In the genomic region with DNA sequence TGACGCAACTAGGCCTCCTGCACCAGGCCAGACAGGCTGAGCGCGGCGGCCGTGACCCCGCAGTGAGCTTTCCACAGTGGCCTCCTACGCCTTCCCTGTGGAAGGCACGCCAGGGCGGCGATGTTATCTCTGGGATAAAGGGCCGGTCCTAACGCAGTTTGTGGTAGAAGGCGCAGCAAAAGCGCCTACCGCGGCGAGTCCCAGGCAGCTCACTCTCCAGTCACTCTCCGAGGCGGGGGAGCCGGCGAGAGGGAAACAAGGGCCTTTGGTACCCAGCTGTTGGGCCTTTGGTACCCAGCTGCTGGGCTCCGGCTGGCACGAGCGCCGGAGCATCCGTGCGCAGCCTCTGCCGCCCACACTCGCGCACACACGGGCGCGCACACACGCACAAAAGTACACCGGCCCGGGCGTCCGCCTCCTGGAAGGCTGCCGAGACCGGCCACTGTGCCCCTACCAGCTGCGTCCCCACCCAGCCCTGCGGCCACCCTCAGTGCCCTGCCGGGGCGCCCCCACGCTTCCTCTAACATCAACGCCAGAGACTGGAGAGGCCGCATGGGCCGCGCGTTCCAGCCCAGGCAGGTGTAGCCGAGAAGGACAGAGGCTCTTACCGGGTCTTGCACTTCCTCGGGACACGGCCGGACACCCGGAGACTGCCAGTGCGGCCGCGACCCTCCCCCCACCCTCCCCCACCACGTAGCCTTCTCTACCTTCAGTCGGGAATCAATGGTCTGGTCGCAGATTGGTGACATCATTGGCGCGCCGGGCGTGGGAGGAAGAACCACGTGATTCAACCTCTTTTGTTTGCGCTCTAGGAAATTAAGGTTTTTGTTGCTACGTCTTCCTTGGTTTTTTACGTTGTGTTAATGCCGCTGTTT, we compare ENCODE assay signal across 8 cellular contexts. TPM values are rescaled to one million over a fixed set of nuclear protein-coding genes. Genes with fewer than 3 reads are reported as not detected.
A peak's percentile ranks its signal among the peaks of the same experiment; 100 is the strongest.
DNase-seq lines count a peak whose midpoint lies in the region; ATAC-seq and TF ChIP-seq lines count a peak whose summit lies in the region.

No MANE protein-coding gene starts in this region.

- H3F3A ChIP-seq in SU-DHL-6 (ENCODE audit: insufficient read depth): peaks cover 6% of the 10 kb centered on the region; the same call in 1 of the 2 replicates

- H3K79me2 ChIP-seq in HCT116 (ENCODE audit: insufficient read depth, low read length) (peaks cover 52% of the 10 kb centered on the region), SU-DHL-6 (ENCODE audit: insufficient read depth, low read length) (peaks cover 49% of the 10 kb centered on the region)

- CTCF ChIA-PET in HCT116 (lab: Charles Lee): no interaction called here

- TF ChIP-seq CTCF in HCT116 (IDR thresholded peaks at IDR 0.05 in 2 of 3, conservative IDR thresholded peaks at IDR 0.05 in 1 of 3; ENCODE audit: borderline replicate concordance in 1 of 3, insufficient read depth in 1 of 3, low read depth in 2 of 3, low read length in 2 of 3) (no peak), SU-DHL-6 (IDR thresholded peaks at IDR 0.05; ENCODE audit: insufficient read depth, low read length, poor library complexity, severe bottlenecking) (no peak), ovary (IDR thresholded peaks at IDR 0.05) (no peak), thoracic aorta (IDR thresholded peaks at IDR 0.05) (no peak)

- peak; percentile 81 for ATAC-seq in HCT116
- peak; percentile 82 for ATAC-seq in Right ventricle myocardium superior (ENCODE audit: poor library complexity)
- ATAC-seq in thoracic aorta (ENCODE audit: insufficient number of reproducible peaks, low FRiP score, low read depth): peak; percentile 69

- RAD21 ChIA-PET in HCT116 (lab: Charles Lee; ENCODE audit: low non-redundant PET in 1 of 2, low total read pairs in 2 of 2, uncharacterized antibody in 2 of 2, unreplicated experiment in 2 of 2): no interaction called here

- TF ChIP-seq EP300 in ovary (IDR thresholded peaks at IDR 0.05): no peak

- H3K9me3 ChIP-seq in HCT116 (ENCODE audit: control insufficient read depth in 1 of 2, insufficient read depth in 1 of 2, low read depth in 1 of 2, low read length in 2 of 2) (no peaks in the 10 kb centered on the region), SU-DHL-6 (ENCODE audit: insufficient read depth, low read length) (0 out of 2 replicates have a peak, but pooled peaks cover 6% of the 10 kb centered on the region), ovary (no peaks in the 10 kb centered on the region), thoracic aorta (no peaks in the 10 kb centered on the region)

- H2AFZ ChIP-seq in HCT116 (ENCODE audit: low read depth, low read length, poor library complexity, severe bottlenecking) (peak overlapping the region; percentile 85), SU-DHL-6 (ENCODE audit: low read depth, low read length, severe bottlenecking) (peak overlapping the region; percentile 93)

- intact Hi-C loops in HCT116 (cut with micrococcal nuclease): no loop called here
- intact Hi-C loops in Right ventricle myocardium superior (cut with DNase I): no loop called here
- intact Hi-C loops in ovary (cut with DNase I): no loop called here

- peak overlapping the region; percentile 79 to 88 for H3K4me3 ChIP-seq in HCT116 (replicated peaks in 1 of 2; ENCODE audit: low read depth in 1 of 2, low read length in 2 of 2)
- peak overlapping the region; percentile 88 for H3K4me3 ChIP-seq in SU-DHL-6 (ENCODE audit: insufficient read depth, low read length, poor library complexity, severe bottlenecking)
- H3K4me3 ChIP-seq in ovary: peak overlapping the region; percentile 87
- H3K4me3 ChIP-seq in thoracic aorta: peak overlapping the region; percentile 85

- no peak for TF ChIP-seq RAD21 in HCT116 (IDR thresholded peaks at IDR 0.05; ENCODE audit: low read depth)

- H3K4me2 ChIP-seq in HCT116 (ENCODE audit: low read length) (peak overlapping the region; percentile 86), SU-DHL-6 (ENCODE audit: low read depth, low read length, poor library complexity, severe bottlenecking) (peak overlapping the region; percentile 85)

- H3K9me2 ChIP-seq in HCT116 (ENCODE audit: insufficient read depth) (no peaks in the 10 kb centered on the region), SU-DHL-6 (replicated peaks; ENCODE audit: insufficient read depth, low read length) (no peaks in the 10 kb centered on the region)

- TSS peak; percentile 60 for BruUV-seq in HCT116 (replicated peaks; lab: Mats Ljungman, UMichigan)

- peaks cover 4 to 17% of the 10 kb centered on the region in 2 experiments; a peak in 3 of 4 replicates for H3K4me1 ChIP-seq in HCT116 (ENCODE audit: control insufficient read depth in 1 of 2, insufficient read depth in 2 of 2, low read length in 2 of 2)
- H3K4me1 ChIP-seq in ovary (ENCODE audit: insufficient read depth): peaks cover 4% of the 10 kb centered on the region
- peaks cover 8 to 23% of the 10 kb centered on the region in 2 donors for H3K4me1 ChIP-seq in thoracic aorta (ENCODE audit: control insufficient read depth in 1 of 2, low read depth in 2 of 2)

- TF ChIP-seq POLR2A in HCT116 (IDR thresholded peaks at IDR 0.05; ENCODE audit: borderline replicate concordance, extremely low read depth, insufficient read depth, insufficient read length) (no peak), ovary (IDR thresholded peaks at IDR 0.05) (peak; percentile 22)

- H4K20me1 ChIP-seq in HCT116 (ENCODE audit: insufficient read depth) (no peaks in the 10 kb centered on the region; the same call in 1 of the 2 replicates), SU-DHL-6 (ENCODE audit: low read depth, low read length) (no peaks in the 10 kb centered on the region; the same call in 1 of the 2 replicates)

- peaks cover 0 to 4% of the 10 kb centered on the region in 2 experiments; a peak in 1 of 4 replicates for H3K36me3 ChIP-seq in HCT116 (ENCODE audit: control insufficient read depth in 1 of 2, insufficient read depth in 2 of 2, low read length in 2 of 2)
- H3K36me3 ChIP-seq in SU-DHL-6 (ENCODE audit: low read length): 0 out of 2 replicates have a peak, but pooled peaks cover 3% of the 10 kb centered on the region
- no peaks in the 10 kb centered on the region for H3K36me3 ChIP-seq in ovary
- no peaks in the 10 kb centered on the region for H3K36me3 ChIP-seq in thoracic aorta

- DNase-seq in DMS79 treated with DMSO at 0.1 percent for 48 hours (lab: John Stamatoyannopoulos, UW) (peak; percentile 87), HCT116 (ENCODE audit: low read depth, low spot score) (peak; percentile 82), NCI-H1417 (lab: John Stamatoyannopoulos, UW) (peak; percentile 94 to 96 (median 96)), Right ventricle myocardium superior (peak; percentile 95), ovary (peak; percentile 83 to 93 (median 90)), thoracic aorta (ENCODE audit: low spot score) (peak; percentile 73)
- peak; percentile 89 for DNase-seq in activated naive CD8-positive, alpha-beta T cell treated with anti-CD3 and anti-CD28 coated beads, Interleukin-2, amount 50 U/mL, for 16 hours (ENCODE audit: low read depth, low spot score)

- peak overlapping the region; percentile 74 for H3K27ac ChIP-seq in HCT116 (ENCODE audit: low read depth, low read length)
- peak overlapping the region; percentile 32 for H3K27ac ChIP-seq in SU-DHL-6 (ENCODE audit: low read depth, low read length)
- peak overlapping the region; percentile 76 to 80 for H3K27ac ChIP-seq in ovary
- H3K27ac ChIP-seq in thoracic aorta: peak overlapping the region; percentile 96 to 97

- POLR2A ChIA-PET in HCT116 (lab: Charles Lee): interaction anchor here (0.6 kb wide), 1 partner anchor 98 kb away, joined by 3 read pairs; no protein-coding TSS in a partner anchor

- H3K27me3 ChIP-seq in HCT116 (ENCODE audit: insufficient read depth, low read length) (no peaks in the 10 kb centered on the region), SU-DHL-6 (ENCODE audit: low read length) (no peaks in the 10 kb centered on the region), ovary (no peaks in the 10 kb centered on the region), thoracic aorta (replicated peaks; ENCODE audit: insufficient read depth) (no peaks in the 10 kb centered on the region)

- 0 to 1% (median 0%) methylated on average over 70 to 71 of the region's 71 CpGs for WGBS in ovary, 3 donors

- H3K9ac ChIP-seq in HCT116 (ENCODE audit: low read length): peak overlapping the region; percentile 87
- peak overlapping the region; percentile 84 for H3K9ac ChIP-seq in SU-DHL-6 (ENCODE audit: low read length)

TF ChIP-seq in HCT116, 20 proteins besides CTCF, POLR2A, EP300 and RAD21 (continues in another document):
- TF ChIP-seq FOSL1 (IDR thresholded peaks at IDR 0.05; ENCODE audit: low read depth) (no peak), SRF (IDR thresholded peaks at IDR 0.05; ENCODE audit: low read depth) (peak; percentile 93), EGR1 (IDR thresholded peaks at IDR 0.05; ENCODE audit: low read depth) (peak; percentile 99), CBX3 (IDR thresholded peaks at IDR 0.05; ENCODE audit: low read depth) (no peak), EZH2phosphoT487 (IDR thresholded peaks at IDR 0.05; ENCODE audit: borderline replicate concordance) (no peak), SIN3A (IDR thresholded peaks at IDR 0.05; ENCODE audit: low read depth) (peak; percentile 73)
- TF ChIP-seq, protein P1, sequence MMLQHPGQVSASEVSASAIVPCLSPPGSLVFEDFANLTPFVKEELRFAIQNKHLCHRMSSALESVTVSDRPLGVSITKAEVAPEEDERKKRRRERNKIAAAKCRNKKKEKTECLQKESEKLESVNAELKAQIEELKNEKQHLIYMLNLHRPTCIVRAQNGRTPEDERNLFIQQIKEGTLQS (IDR thresholded peaks at IDR 0.05): no peak

RNA-seq across cellular contexts. Expression of a gene that starts 19.5 kb away (rescaled TPM):
- 169 TPM for total RNA-seq in HCT116 (2021; ENCODE audit: unreplicated experiment)
- 74.5 and 89.8 TPM in 2 replicates for polyA plus RNA-seq in HCT116 (2012)
- 48.1 TPM for total RNA-seq in Right ventricle myocardium superior
- total RNA-seq in ovary: 100 to 1,000 TPM in 5 of 7 donors, 10 to 100 TPM in 2; 57.2 to 175 (median 134) TPM
- 100 to 1,000 TPM in 1 of 2 donors, 10 to 100 TPM in 1; 45.0 to 184 TPM for polyA plus RNA-seq in ovary
- 100 to 1,000 TPM in 1 of 2 donors, 10 to 100 TPM in 1; 86.1 to 149 TPM for total RNA-seq in thoracic aorta

RNA-seq across cellular contexts. Expression of a gene that starts 59.9 kb away (rescaled TPM):
- total RNA-seq in HCT116 (2021; ENCODE audit: unreplicated experiment) (not detected), Right ventricle myocardium superior (not detected), ovary (under 1 TPM in 4 of 7 donors, not detected in 3; 0.08 to 0.25 (median 0.23) TPM), thoracic aorta (not detected)
- 0.01 and 0.07 TPM in 2 replicates for polyA plus RNA-seq in HCT116 (2012)
- under 1 TPM; 0.04 to 0.08 TPM for polyA plus RNA-seq in ovary

Comparison
In these comparisons a context has a peak if more than half of its experiments do, and no peak if none do; other contexts are left out.
1. Peak in every context shown above with its lines: DNase-seq, ATAC-seq, H3K4me3 ChIP-seq and H3K27ac ChIP-seq.
2. H3K27ac ChIP-seq: peak in every context shown above with its lines; median percentile 96 in thoracic aorta; 78 in ovary; 74 in HCT116; 32 in SU-DHL-6.